In genomic region chr15:65796610-65797012, GRCh38 we compare ENCODE assay signal across 1 cellular context.
TF ChIP-seq lines count a peak whose summit lies in the region.

No MANE protein-coding gene starts in this region.

TF ChIP-seq in K562, 482 proteins besides CTCF, POLR2A, EP300 and RAD21 (continued from another document and continues in another):
- TF ChIP-seq REST (CRISPR knock-in tag; IDR thresholded peaks at IDR 0.05; ENCODE audit: low read depth) (no peak), SMARCA4 (IDR thresholded peaks at IDR 0.05) (peak; percentile 77), ASH1L (IDR thresholded peaks at IDR 0.05; ENCODE audit: borderline replicate concordance, low read depth, partially characterized antibody) (no peak), HBP1 (CRISPR knock-in tag; IDR thresholded peaks at IDR 0.05) (no peak), MBD2 (IDR thresholded peaks at IDR 0.05; ENCODE audit: borderline replicate concordance, low read depth) (no peak), HDAC2 (IDR thresholded peaks at IDR 0.05) (peak; percentile 84), ZHX1 (conservative IDR thresholded peaks at IDR 0.05; ENCODE audit: low read length) (no peak), ZNF316 (IDR thresholded peaks at IDR 0.05) (peak; percentile 99), FOXP1 (CRISPR knock-in tag; IDR thresholded peaks at IDR 0.05) (no peak), MYC (IDR thresholded peaks at IDR 0.05; ENCODE audit: low read depth, low read length) (0 out of 2 replicates have a peak, but pooled peaks have one; percentile 21), MYC (CRISPR knock-in tag; IDR thresholded peaks at IDR 0.05; ENCODE audit: borderline replicate concordance, low read depth) (no peak), TBL1XR1 (IDR thresholded peaks at IDR 0.05; ENCODE audit: low read length in 2 of 2) (peak in 1 of 2 experiments; percentile 35; a peak in 1 of 4 replicates), ZBTB5 (IDR thresholded peaks at IDR 0.05) (no peak), HEY1 (CRISPR knock-in tag; IDR thresholded peaks at IDR 0.05; ENCODE audit: borderline replicate concordance) (no peak), ARID3B (CRISPR knock-in tag; IDR thresholded peaks at IDR 0.05; ENCODE audit: borderline replicate concordance) (no peak), E4F1 (CRISPR knock-in tag; IDR thresholded peaks at IDR 0.05; ENCODE audit: borderline replicate concordance) (no peak), ZNF133 (CRISPR knock-in tag; IDR thresholded peaks at IDR 0.05) (no peak), TEAD2 (tag; IDR thresholded peaks at IDR 0.05) (no peak), NCOR1 (IDR thresholded peaks at IDR 0.05) (no peak), ATF3 (IDR thresholded peaks at IDR 0.05) (peak; percentile 75), ATF3 (CRISPR knock-in tag; conservative IDR thresholded peaks at IDR 0.05) (no peak), JUN (IDR thresholded peaks at IDR 0.05; ENCODE audit: borderline replicate concordance, low read depth, low read length) (peak; percentile 47; the same call in 1 of the 2 replicates), JUN (CRISPR knock-in tag; IDR thresholded peaks at IDR 0.05; ENCODE audit: borderline replicate concordance) (no peak), ATF6 (CRISPR knock-in tag; IDR thresholded peaks at IDR 0.05) (no peak), FOXJ2 (tag; IDR thresholded peaks at IDR 0.05) (no peak), SIX5 (IDR thresholded peaks at IDR 0.05; ENCODE audit: borderline replicate concordance in 1 of 2, insufficient read depth in 1 of 2, low read depth in 1 of 2, low read length in 2 of 2) (no peak), SMAD1 (IDR thresholded peaks at IDR 0.05; ENCODE audit: low read depth, low read length, partially characterized antibody) (no peak), ZNF280A (IDR thresholded peaks at IDR 0.05; ENCODE audit: low read depth, partially characterized antibody) (no peak), GABPA (tag; conservative IDR thresholded peaks at IDR 0.05; ENCODE audit: low read depth) (no peak; the same call in 1 of the 2 replicates), BRD4 (IDR thresholded peaks at IDR 0.05) (no peak), SMAD4 (CRISPR knock-in tag; conservative IDR thresholded peaks at IDR 0.05) (no peak), KDM1A (IDR thresholded peaks at IDR 0.05) (peak; percentile 83 to 88; a peak in 3 of 4 replicates), CREB1 (IDR thresholded peaks at IDR 0.05) (no peak), CREB1 (CRISPR knock-in tag; IDR thresholded peaks at IDR 0.05) (no peak), BRF2 (IDR thresholded peaks at IDR 0.05; ENCODE audit: borderline replicate concordance, insufficient read depth, insufficient read length) (no peak), ZNF174 (CRISPR knock-in tag; IDR thresholded peaks at IDR 0.05) (no peak), TEAD4 (IDR thresholded peaks at IDR 0.05; ENCODE audit: low read length) (peak; percentile 64), TEAD4 (CRISPR knock-in tag; IDR thresholded peaks at IDR 0.05; ENCODE audit: borderline replicate concordance) (no peak), MAFG (tag; conservative IDR thresholded peaks at IDR 0.05) (peak; percentile 97), ARHGAP35 (IDR thresholded peaks at IDR 0.05; ENCODE audit: partially characterized antibody) (no peak), GTF2F1 (IDR thresholded peaks at IDR 0.05; ENCODE audit: low read depth, low read length) (no peak), ZNF699 (CRISPR knock-in tag; IDR thresholded peaks at IDR 0.05; ENCODE audit: insufficient replicate concordance) (no peak), FOSL1 (tag; conservative IDR thresholded peaks at IDR 0.05) (peak; percentile 77)
